17 cellular contexts compared by ENCODE assay signal in genomic region chr1:26475989-26476388, GRCh38. TPM values are rescaled to one million over a fixed set of nuclear protein-coding genes. Genes with fewer than 3 reads are reported as not detected.
DNase-seq lines count a peak whose midpoint lies in the region; ATAC-seq, FAIRE-seq and TF ChIP-seq lines count a peak whose summit lies in the region.
"Had no signal": no experiment of that assay in that cellular context is flagged by ENCODE, and none has a peak within 500 bp of the region (broad histone marks: within the 10 kb centered on the region; RNA-seq: fewer than 3 reads in every experiment).

No MANE protein-coding gene starts in this region.

- no peak overlapping the region for H3K27ac ChIP-seq in hepatocyte
- H3K27ac ChIP-seq: ascending aorta, esophagus muscularis mucosa, left ventricle myocardium inferior had no signal

- H3K36me3 Mint-ChIP-seq in activated naive CD4-positive, alpha-beta T cell treated with anti-CD3 and anti-CD28 coated beads, Interleukin-2, amount 50 U/mL, for 24 hours, result peaks cover 18% of the 10 kb centered on the region
- H3K36me3 Mint-ChIP-seq in IgD-negative memory B cell, result no peaks in the 10 kb centered on the region
- peaks cover 45% of the 10 kb centered on the region for H3K36me3 Mint-ChIP-seq in activated naive CD8-positive, alpha-beta T cell treated with anti-CD3 and anti-CD28 coated beads for 36 hours
- peaks cover 94% of the 10 kb centered on the region for H3K36me3 Mint-ChIP-seq in stimulated activated effector memory CD8-positive, alpha-beta T cell treated with anti-CD3 and anti-CD28 coated beads, Interleukin-12 subunit alpha, Interleukin-12 subunit beta, amount 100 ng/mL, for 72 hours

- no peaks in the 10 kb centered on the region for H3K9me2 ChIP-seq in hepatocyte (replicated peaks; ENCODE audit: insufficient read depth)
- H3K9me2 ChIP-seq: SK-N-SH had no signal

- peaks cover 27% of the 10 kb centered on the region for H4K20me1 ChIP-seq in hepatocyte (ENCODE audit: insufficient read depth, poor library complexity, severe bottlenecking)

- H3K27me3 Mint-ChIP-seq in activated naive CD4-positive, alpha-beta T cell treated with anti-CD3 and anti-CD28 coated beads, Interleukin-2, amount 50 U/mL, for 24 hours, result no peaks in the 10 kb centered on the region
- no peaks in the 10 kb centered on the region for H3K27me3 Mint-ChIP-seq in IgD-negative memory B cell
- H3K27me3 Mint-ChIP-seq in activated naive CD8-positive, alpha-beta T cell treated with anti-CD3 and anti-CD28 coated beads for 36 hours, result no peaks in the 10 kb centered on the region

- H3K4me2 ChIP-seq in hepatocyte, result no peak overlapping the region
- H3K4me2 ChIP-seq: SK-N-SH had no signal

- no peak for TF ChIP-seq CTCF in hepatocyte (IDR thresholded peaks at IDR 0.05; ENCODE audit: poor library complexity)

- no peak for ATAC-seq in stimulated activated effector memory CD8-positive, alpha-beta T cell treated with anti-CD3 and anti-CD28 coated beads, Interleukin-12 subunit alpha, Interleukin-12 subunit beta, amount 100 ng/mL, for 72 hours

- no peak for FAIRE-seq in RCC 7860 (lab: Jason Lieb, UNC)
- FAIRE-seq: GM18507 had no signal

- no peak overlapping the region for H2AFZ ChIP-seq in hepatocyte

- WGBS in hepatocyte (ENCODE audit: low lambda C conversion rate, missing lambda C conversion rate), result 95% methylated on average over 3 of the region's 3 CpGs

- peak overlapping the region; percentile 33 for H3K4me3 Mint-ChIP-seq in activated naive CD4-positive, alpha-beta T cell treated with anti-CD3 and anti-CD28 coated beads, Interleukin-2, amount 50 U/mL, for 24 hours
- peak overlapping the region in 2 of 4 donors; percentile 43 to 72 for H3K4me3 Mint-ChIP-seq in IgD-negative memory B cell
- no peak overlapping the region for H3K4me3 Mint-ChIP-seq in activated naive CD8-positive, alpha-beta T cell treated with anti-CD3 and anti-CD28 coated beads for 36 hours
- H3K4me3 Mint-ChIP-seq in stimulated activated effector memory CD8-positive, alpha-beta T cell treated with anti-CD3 and anti-CD28 coated beads, Interleukin-12 subunit alpha, Interleukin-12 subunit beta, amount 100 ng/mL, for 72 hours, result no peak overlapping the region

- H3K4me1 Mint-ChIP-seq in activated naive CD4-positive, alpha-beta T cell treated with anti-CD3 and anti-CD28 coated beads, Interleukin-2, amount 50 U/mL, for 24 hours, result peaks cover 43% of the 10 kb centered on the region
- H3K4me1 Mint-ChIP-seq in IgD-negative memory B cell, result peaks cover 19 to 37% (median 34%) of the 10 kb centered on the region in 3 donors
- H3K4me1 Mint-ChIP-seq in activated naive CD8-positive, alpha-beta T cell treated with anti-CD3 and anti-CD28 coated beads for 36 hours, result peaks cover 41% of the 10 kb centered on the region
- H3K4me1 Mint-ChIP-seq in stimulated activated effector memory CD8-positive, alpha-beta T cell treated with anti-CD3 and anti-CD28 coated beads, Interleukin-12 subunit alpha, Interleukin-12 subunit beta, amount 100 ng/mL, for 72 hours, result peaks cover 25% of the 10 kb centered on the region

- H3K4me1 ChIP-seq in hepatocyte (ENCODE audit: insufficient read depth), result peaks cover 24% of the 10 kb centered on the region

- H3K27ac Mint-ChIP-seq in activated naive CD4-positive, alpha-beta T cell treated with anti-CD3 and anti-CD28 coated beads, Interleukin-2, amount 50 U/mL, for 24 hours, result peak overlapping the region; percentile 23
- peak overlapping the region in 2 of 3 donors; percentile 9 to 72 for H3K27ac Mint-ChIP-seq in IgD-negative memory B cell
- H3K27ac Mint-ChIP-seq in activated naive CD8-positive, alpha-beta T cell treated with anti-CD3 and anti-CD28 coated beads for 36 hours, result peak overlapping the region; percentile 62
- H3K27ac Mint-ChIP-seq in stimulated activated effector memory CD8-positive, alpha-beta T cell treated with anti-CD3 and anti-CD28 coated beads, Interleukin-12 subunit alpha, Interleukin-12 subunit beta, amount 100 ng/mL, for 72 hours, result peak overlapping the region; percentile 50

- H3K4me3 ChIP-seq in hepatocyte, result no peak overlapping the region
- H3K4me3 ChIP-seq: ascending aorta, esophagus muscularis mucosa, left ventricle myocardium inferior had no signal

- DNase-seq in activated naive CD4-positive, alpha-beta T cell treated with Interleukin-2 at 50 U/mL for 16 hours, result no peak
- no peak for DNase-seq in activated naive CD8-positive, alpha-beta T cell treated with anti-CD3 and anti-CD28 coated beads for 36 hours
- no peak for DNase-seq in stimulated activated effector memory CD8-positive, alpha-beta T cell treated with anti-CD3 and anti-CD28 coated beads, Interleukin-12 subunit alpha, Interleukin-12 subunit beta, amount 100 ng/mL, for 72 hours (ENCODE audit: low spot score in 2 of 2)
- DNase-seq in RCC 7860 (ENCODE audit: low spot score) (no peak), hepatocyte (ENCODE audit: low spot score) (no peak)
- no peak for DNase-seq in activated CD4-positive, CD25-positive, alpha-beta regulatory T cell (lab: John Stamatoyannopoulos, UW)
- DNase-seq: effector memory CD4-positive, alpha-beta T cell; left ventricle myocardium inferior; NCI-H1930; NCI-H446; NK-92 treated with Interleukin-12 subunit alpha and Interleukin-12 subunit beta, amount 100 ng/mL, for 24 hours; SK-N-SH had no signal

- H3K9me3 ChIP-seq in hepatocyte (ENCODE audit: low read depth), result no peaks in the 10 kb centered on the region
- H3K9me3 ChIP-seq: ascending aorta, esophagus muscularis mucosa, left ventricle myocardium inferior, SK-N-SH had no signal

- no peaks in the 10 kb centered on the region for H3K27me3 ChIP-seq in hepatocyte
- H3K27me3 ChIP-seq: ascending aorta, esophagus muscularis mucosa had no signal

- H3K79me2 ChIP-seq in hepatocyte, result peaks cover 31% of the 10 kb centered on the region

- H3K9me3 Mint-ChIP-seq in activated naive CD4-positive, alpha-beta T cell treated with anti-CD3 and anti-CD28 coated beads, Interleukin-2, amount 50 U/mL, for 24 hours, result no peaks in the 10 kb centered on the region
- H3K9me3 Mint-ChIP-seq in IgD-negative memory B cell, result no peaks in the 10 kb centered on the region
- no peaks in the 10 kb centered on the region for H3K9me3 Mint-ChIP-seq in activated naive CD8-positive, alpha-beta T cell treated with anti-CD3 and anti-CD28 coated beads for 36 hours
- H3K9me3 Mint-ChIP-seq in stimulated activated effector memory CD8-positive, alpha-beta T cell treated with anti-CD3 and anti-CD28 coated beads, Interleukin-12 subunit alpha, Interleukin-12 subunit beta, amount 100 ng/mL, for 72 hours, result no peaks in the 10 kb centered on the region

- H3K36me3 ChIP-seq in hepatocyte (replicated peaks; ENCODE audit: insufficient read depth, low read depth), result no peaks in the 10 kb centered on the region

RNA-seq across cellular contexts. Expression of gene HMGN2, which starts 3.7 kb away (rescaled TPM):
- 748 TPM for polyA plus RNA-seq in IgD-negative memory B cell
- 100 to 1,000 TPM; 948 to 957 TPM for total RNA-seq in activated naive CD8-positive, alpha-beta T cell treated with anti-CD3 and anti-CD28 coated beads for 36 hours
- total RNA-seq in hepatocyte, result 214 and 215 TPM in 2 replicates
- polyA plus RNA-seq in hepatocyte, result 467 and 520 TPM in 2 replicates

RNA-seq across cellular contexts. Expression of gene DHDDS, which starts 43.9 kb away (rescaled TPM):
- polyA plus RNA-seq in IgD-negative memory B cell, result 23.7 TPM
- total RNA-seq in activated naive CD8-positive, alpha-beta T cell treated with anti-CD3 and anti-CD28 coated beads for 36 hours, result 10 to 100 TPM; 43.8 to 45.9 TPM
- total RNA-seq in hepatocyte, result 34.2 and 42.9 TPM in 2 replicates
- 44.9 and 53.9 TPM in 2 replicates for polyA plus RNA-seq in hepatocyte

RNA-seq across cellular contexts. Expression of gene RPS6KA1, which starts 53.6 kb away (rescaled TPM):
- polyA plus RNA-seq in IgD-negative memory B cell (152 TPM), hepatocyte (27.1 and 30.2 TPM in 2 replicates)
- total RNA-seq in activated naive CD8-positive, alpha-beta T cell treated with anti-CD3 and anti-CD28 coated beads for 36 hours, result 100 to 1,000 TPM; 131 to 133 TPM
- total RNA-seq in hepatocyte, result 30.6 and 36.2 TPM in 2 replicates
